Comparison of ENCODE assay signal across 3 cellular contexts in genomic region chr6:17405181-17405943, GRCh38. TPM values are rescaled to one million over a fixed set of nuclear protein-coding genes. Genes with fewer than 3 reads are reported as not detected.
"Had no signal": no experiment of that assay in that cellular context is flagged by ENCODE, and none has a peak within 500 bp of the region (broad histone marks: within the 10 kb centered on the region; RNA-seq: fewer than 3 reads in every experiment).

No MANE protein-coding gene starts in this region.

RNA-seq across cellular contexts. Expression of gene CAP2, which starts 12.0 kb away (rescaled TPM):
- total RNA-seq: activated CD4-positive, alpha-beta memory T cell treated with anti-CD3 and anti-CD28 coated beads for 36 hours; activated naive CD8-positive, alpha-beta T cell treated with anti-CD3 and anti-CD28 coated beads for 36 hours; naive thymus-derived CD4-positive, alpha-beta T cell had no signal
- polyA plus RNA-seq: naive thymus-derived CD4-positive, alpha-beta T cell had no signal
